ENCODE assay signal across 13 cellular contexts in genomic region chr13:31310356-31310755, GRCh38.
DNase-seq lines count a peak whose midpoint lies in the region; ATAC-seq and TF ChIP-seq lines count a peak whose summit lies in the region.
"Had no signal": no experiment of that assay in that cellular context is flagged by ENCODE, and none has a peak within 500 bp of the region (broad histone marks: within the 10 kb centered on the region; RNA-seq: fewer than 3 reads in every experiment).

No MANE protein-coding gene starts in this region.

- no peak for ATAC-seq in GM19035 (IDR thresholded peaks at IDR 0.05; ENCODE audit: unreplicated experiment)
- ATAC-seq: K562 had no signal

- intact Hi-C loops in esophagus squamous epithelium (cut with DNase I) = no loop called here

- H3K27me3 ChIP-seq in esophagus squamous epithelium = no peaks in the 10 kb centered on the region
- H3K27me3 ChIP-seq: BLaER1 treated with 17β-estradiol and CSF1 and Interleukin-3, amounts not matched to agents 10 nM and 100 nM; Peyer's patch had no signal

- TF ChIP-seq CTCF in esophagus squamous epithelium (IDR thresholded peaks at IDR 0.05) = no peak

- TF ChIP-seq POLR2A in esophagus squamous epithelium (IDR thresholded peaks at IDR 0.05) = no peak

- H3K4me1 ChIP-seq in esophagus squamous epithelium = peaks cover 0 to 31% (median 3%) of the 10 kb centered on the region in 3 donors
- H3K4me1 ChIP-seq: BLaER1 treated with 17β-estradiol and CSF1 and Interleukin-3, amounts not matched to agents 10 nM and 100 nM; Peyer's patch had no signal

- H3K9me3 ChIP-seq in esophagus squamous epithelium = peaks cover 0 to 19% (median 15%) of the 10 kb centered on the region in 3 donors

- peak overlapping the region; percentile 9 to 57 (median 32) for H3K27ac ChIP-seq in esophagus squamous epithelium
- H3K27ac ChIP-seq: BLaER1 treated with 17β-estradiol and CSF1 and Interleukin-3, amounts not matched to agents 10 nM and 100 nM; Peyer's patch had no signal

- no peak overlapping the region for H3K4me3 ChIP-seq in esophagus squamous epithelium
- H3K4me3 ChIP-seq: BLaER1 treated with 17β-estradiol and CSF1 and Interleukin-3, amounts not matched to agents 10 nM and 100 nM; K562; Peyer's patch had no signal

- 89% methylated on average over 3 of the region's 4 CpGs; no CpG with 5 or more reads in 1 of the 2 donors for WGBS in esophagus squamous epithelium, 2 donors

- H3K36me3 ChIP-seq in esophagus squamous epithelium = peaks cover 0 to 20% (median 0%) of the 10 kb centered on the region in 3 donors
- H3K36me3 ChIP-seq: Peyer's patch had no signal

- DNase-seq in SHP77 (lab: John Stamatoyannopoulos, UW) (peak; percentile 34 to 35), SHP77 treated with DMSO at 0.1 percent for 48 hours (lab: John Stamatoyannopoulos, UW) (no peak), esophagus squamous epithelium (lab: John Stamatoyannopoulos, UW) (no peak), kidney tubule cell (ENCODE audit: low spot score) (peak; percentile 18), T-helper 2 cell (no peak), activated T-cell treated with anti-CD3 and anti-CD28 coated beads for 4 hours (no peak)
- DNase-seq: MV-4-11, NCI-H187 treated with DMSO at 0.1 percent for 48 hours, NCI-H748 treated with DMSO at 0.1 percent for 48 hours had no signal

Comparison
In these comparisons a context has a peak if more than half of its experiments do, and no peak if none do; other contexts are left out.
1. DNase-seq: peak in SHP77 (2 of 2) and kidney tubule cell (single experiment); none in SHP77 treated with DMSO at 0.1 percent for 48 hours (single experiment), esophagus squamous epithelium (single experiment), T-helper 2 cell (0 of 5) and activated T-cell treated with anti-CD3 and anti-CD28 coated beads for 4 hours (single experiment).